Comparison of ENCODE assay signal across 23 cellular contexts in genomic region chr3:27072943-27073725, GRCh38.
DNase-seq lines count a peak whose midpoint lies in the region; ATAC-seq and TF ChIP-seq lines count a peak whose summit lies in the region.
"Had no signal": no experiment of that assay in that cellular context is flagged by ENCODE, and none has a peak within 500 bp of the region (broad histone marks: within the 10 kb centered on the region; RNA-seq: fewer than 3 reads in every experiment).

No MANE protein-coding gene starts in this region.

- no peak overlapping the region for H3K9ac ChIP-seq in HUES48 (ENCODE audit: low read depth, low read length)
- H3K9ac ChIP-seq in smooth muscle cell (ENCODE audit: low read depth) = no peak overlapping the region

- H4K20me1 ChIP-seq in smooth muscle cell (ENCODE audit: low read depth) = no peaks in the 10 kb centered on the region

- peaks cover 27% of the 10 kb centered on the region for H3K4me1 ChIP-seq in HUES48 (ENCODE audit: control insufficient read depth, insufficient read depth, low read length)
- H3K4me1 ChIP-seq in smooth muscle cell (ENCODE audit: low read depth) = peaks cover 14% of the 10 kb centered on the region
- no peaks in the 10 kb centered on the region for H3K4me1 ChIP-seq in naive thymus-derived CD4-positive, alpha-beta T cell (ENCODE audit: control insufficient read depth in 2 of 2, insufficient read depth in 2 of 2, low read length in 2 of 2)
- H3K4me1 ChIP-seq: gastroesophageal sphincter, upper lobe of left lung had no signal

- H3K4me3 Mint-ChIP-seq in WTC11 = 0 out of 2 replicates have a peak overlapping the region, but pooled peaks have one; percentile 10
- no peak overlapping the region for H3K4me3 Mint-ChIP-seq in naive thymus-derived CD4-positive, alpha-beta T cell
- H3K4me3 Mint-ChIP-seq: activated CD8-positive, alpha-beta T cell treated with anti-CD3 and anti-CD28 coated beads, Interleukin-2, amount 10 ng/mL, durations not matched to agents 7 days and 5 days; CD14-positive monocyte; naive B cell; stimulated activated memory B cell treated with anti-CD40 and anti-IgM and Interleukin-4, amounts not matched to agents 10 μg/mL and 1 μg/mL and 100 μg/mL, for 72 hours had no signal

- H3K36me3 ChIP-seq in HUES48 (ENCODE audit: control insufficient read depth, insufficient read depth, low read length) (no peaks in the 10 kb centered on the region), smooth muscle cell (ENCODE audit: low read depth) (no peaks in the 10 kb centered on the region)
- H3K36me3 ChIP-seq in naive thymus-derived CD4-positive, alpha-beta T cell (ENCODE audit: control insufficient read depth in 2 of 3, insufficient read depth in 3 of 3, low read length in 3 of 3) = no peaks in the 10 kb centered on the region
- H3K36me3 ChIP-seq: gastroesophageal sphincter, left ventricle myocardium inferior, upper lobe of left lung had no signal

- TF ChIP-seq CTCF in WTC11 (IDR thresholded peaks at IDR 0.05) = no peak
- no peak for TF ChIP-seq CTCF in smooth muscle cell (IDR thresholded peaks at IDR 0.05; ENCODE audit: borderline replicate concordance, insufficient read depth, poor library complexity, severe bottlenecking)

- no peak overlapping the region for H3K4me3 ChIP-seq in HUES48 (ENCODE audit: low read depth, low read length)
- H3K4me3 ChIP-seq in smooth muscle cell = no peak overlapping the region
- H3K4me3 ChIP-seq in naive thymus-derived CD4-positive, alpha-beta T cell (ENCODE audit: low read length) = no peak overlapping the region
- H3K4me3 ChIP-seq: gastroesophageal sphincter, left ventricle myocardium inferior, SK-N-MC, upper lobe of left lung had no signal

- peaks cover 3% of the 10 kb centered on the region; the same call in 1 of the 2 replicates for H3K36me3 Mint-ChIP-seq in WTC11
- no peaks in the 10 kb centered on the region for H3K36me3 Mint-ChIP-seq in naive thymus-derived CD4-positive, alpha-beta T cell
- H3K36me3 Mint-ChIP-seq: CD14-positive monocyte; naive B cell; stimulated activated memory B cell treated with anti-CD40 and anti-IgM and Interleukin-4, amounts not matched to agents 10 μg/mL and 1 μg/mL and 100 μg/mL, for 72 hours had no signal

- no peak for DNase-seq in WTC11 (ENCODE audit: low spot score)
- peak; percentile 86 for DNase-seq in left kidney (ENCODE audit: low read depth, low spot score)
- no peak for DNase-seq in smooth muscle cell (lab: John Stamatoyannopoulos, UW; ENCODE audit: unreplicated experiment)
- DNase-seq in NCI-H1694 (lab: John Stamatoyannopoulos, UW) = no peak
- DNase-seq in naive thymus-derived CD4-positive, alpha-beta T cell = no peak
- DNase-seq: activated CD4-positive, alpha-beta T cell treated with anti-CD3 and anti-CD28 coated beads for 1 hour; activated CD8-positive, alpha-beta T cell treated with anti-CD3 and anti-CD28 coated beads, Interleukin-2, amount 10 ng/mL, durations not matched to agents 7 days and 5 days; activated naive CD4-positive, alpha-beta T cell treated with anti-CD3 and anti-CD28 coated beads, Interleukin-2, amount 50 U/mL, for 16 hours; amniotic stem cell; hippocampal formation; KG1; left ventricle myocardium inferior; naive B cell; NCI-H1105; NCI-H2029; PC-3; upper lobe of left lung had no signal

- no peaks in the 10 kb centered on the region for H3K9me3 ChIP-seq in HUES48 (ENCODE audit: control insufficient read depth, insufficient read depth, low read length)
- H3K9me3 ChIP-seq in smooth muscle cell (replicated peaks; ENCODE audit: low read depth) = no peaks in the 10 kb centered on the region
- H3K9me3 ChIP-seq in naive thymus-derived CD4-positive, alpha-beta T cell (ENCODE audit: control insufficient read depth in 2 of 3, low read length in 3 of 3) = no peaks in the 10 kb centered on the region
- H3K9me3 ChIP-seq: gastroesophageal sphincter, left ventricle myocardium inferior, upper lobe of left lung had no signal

- H3K27ac Mint-ChIP-seq in WTC11 = peak overlapping the region; percentile 90
- no peak overlapping the region for H3K27ac Mint-ChIP-seq in naive thymus-derived CD4-positive, alpha-beta T cell
- H3K27ac Mint-ChIP-seq: activated CD8-positive, alpha-beta T cell treated with anti-CD3 and anti-CD28 coated beads, Interleukin-2, amount 10 ng/mL, durations not matched to agents 7 days and 5 days; CD14-positive monocyte; naive B cell; stimulated activated memory B cell treated with anti-CD40 and anti-IgM and Interleukin-4, amounts not matched to agents 10 μg/mL and 1 μg/mL and 100 μg/mL, for 72 hours had no signal

- intact Hi-C loops in naive thymus-derived CD4-positive, alpha-beta T cell (cut with micrococcal nuclease) = no loop called here

- H3K27me3 Mint-ChIP-seq in WTC11 (ENCODE audit: low read depth) = no peaks in the 10 kb centered on the region
- peaks cover 0 to 20% (median 7%) of the 10 kb centered on the region in 5 donors for H3K27me3 Mint-ChIP-seq in naive thymus-derived CD4-positive, alpha-beta T cell
- H3K27me3 Mint-ChIP-seq: stimulated activated memory B cell treated with anti-CD40 and anti-IgM and Interleukin-4, amounts not matched to agents 10 μg/mL and 1 μg/mL and 100 μg/mL, for 72 hours had no signal

- CTCF ChIA-PET in WTC11 (lab: Charles Lee) = interaction anchor here (1.2 kb wide), 1 partner anchor 33 kb away, joined by 3 read pairs; no protein-coding TSS in a partner anchor
- CTCF ChIA-PET in naive thymus-derived CD4-positive, alpha-beta T cell (lab: Charles Lee) = no interaction called here

- no peak overlapping the region for H3K4me2 ChIP-seq in smooth muscle cell

- no peaks in the 10 kb centered on the region for H3F3A ChIP-seq in smooth muscle cell (ENCODE audit: low read depth)

- H3K9me3 Mint-ChIP-seq in WTC11 = peaks cover 9% of the 10 kb centered on the region
- peaks cover 0 to 2% (median 0%) of the 10 kb centered on the region in 11 donors for H3K9me3 Mint-ChIP-seq in naive thymus-derived CD4-positive, alpha-beta T cell

- peaks cover 55% of the 10 kb centered on the region for H3K4me1 Mint-ChIP-seq in WTC11
- no peaks in the 10 kb centered on the region for H3K4me1 Mint-ChIP-seq in naive thymus-derived CD4-positive, alpha-beta T cell
- H3K4me1 Mint-ChIP-seq: CD14-positive monocyte; naive B cell; stimulated activated memory B cell treated with anti-CD40 and anti-IgM and Interleukin-4, amounts not matched to agents 10 μg/mL and 1 μg/mL and 100 μg/mL, for 72 hours had no signal

- peak; percentile 82 for ATAC-seq in WTC11
- no peak for ATAC-seq in naive thymus-derived CD4-positive, alpha-beta T cell
- no peak for ATAC-seq in HG02884 (IDR thresholded peaks at IDR 0.05; ENCODE audit: unreplicated experiment)
- ATAC-seq: activated CD8-positive, alpha-beta T cell treated with anti-CD3 and anti-CD28 coated beads, Interleukin-2, amount 10 ng/mL, durations not matched to agents 7 days and 5 days; gastroesophageal sphincter; PC-3; stimulated activated memory B cell treated with anti-CD40 and anti-IgM and Interleukin-4, amounts not matched to agents 10 μg/mL and 1 μg/mL and 100 μg/mL, for 72 hours had no signal

- H3K27ac ChIP-seq in HUES48 (ENCODE audit: low read depth, low read length) (peak overlapping the region; percentile 4), smooth muscle cell (ENCODE audit: low read depth) (no peak overlapping the region)
- H3K27ac ChIP-seq in naive thymus-derived CD4-positive, alpha-beta T cell (ENCODE audit: low read depth, low read length) = no peak overlapping the region
- H3K27ac ChIP-seq: gastroesophageal sphincter, left ventricle myocardium inferior, SK-N-MC, upper lobe of left lung had no signal

- H2AFZ ChIP-seq in smooth muscle cell (ENCODE audit: low read depth) = peak overlapping the region; percentile 18

- POLR2A ChIA-PET in WTC11 (lab: Charles Lee) = no interaction called here
- POLR2A ChIA-PET in naive thymus-derived CD4-positive, alpha-beta T cell (lab: Charles Lee) = no interaction called here

- no peaks in the 10 kb centered on the region for H3K79me2 ChIP-seq in smooth muscle cell (ENCODE audit: low read depth)

- WGBS in smooth muscle cell (ENCODE audit: low lambda C conversion rate) = 57% methylated on average over 6 of the region's 6 CpGs

- no peaks in the 10 kb centered on the region for H3K27me3 ChIP-seq in HUES48 (ENCODE audit: control insufficient read depth, insufficient read depth, low read length)
- no peaks in the 10 kb centered on the region for H3K27me3 ChIP-seq in smooth muscle cell (ENCODE audit: low read depth)
- H3K27me3 ChIP-seq in naive thymus-derived CD4-positive, alpha-beta T cell (ENCODE audit: control insufficient read depth in 2 of 2, insufficient read depth in 2 of 2, low read length in 2 of 2) = no peaks in the 10 kb centered on the region
- H3K27me3 ChIP-seq: gastroesophageal sphincter, upper lobe of left lung had no signal

TF ChIP-seq in WTC11, 78 proteins besides CTCF, POLR2A, EP300 and RAD21 (continues in another document):
- no peak for TF ChIP-seq KAT7 (CRISPR knock-in tag; IDR thresholded peaks at IDR 0.05; ENCODE audit: borderline replicate concordance)
- no peak for TF ChIP-seq TCF7 (CRISPR knock-in tag; IDR thresholded peaks at IDR 0.05; ENCODE audit: low read depth)
- TF ChIP-seq, protein P1, sequence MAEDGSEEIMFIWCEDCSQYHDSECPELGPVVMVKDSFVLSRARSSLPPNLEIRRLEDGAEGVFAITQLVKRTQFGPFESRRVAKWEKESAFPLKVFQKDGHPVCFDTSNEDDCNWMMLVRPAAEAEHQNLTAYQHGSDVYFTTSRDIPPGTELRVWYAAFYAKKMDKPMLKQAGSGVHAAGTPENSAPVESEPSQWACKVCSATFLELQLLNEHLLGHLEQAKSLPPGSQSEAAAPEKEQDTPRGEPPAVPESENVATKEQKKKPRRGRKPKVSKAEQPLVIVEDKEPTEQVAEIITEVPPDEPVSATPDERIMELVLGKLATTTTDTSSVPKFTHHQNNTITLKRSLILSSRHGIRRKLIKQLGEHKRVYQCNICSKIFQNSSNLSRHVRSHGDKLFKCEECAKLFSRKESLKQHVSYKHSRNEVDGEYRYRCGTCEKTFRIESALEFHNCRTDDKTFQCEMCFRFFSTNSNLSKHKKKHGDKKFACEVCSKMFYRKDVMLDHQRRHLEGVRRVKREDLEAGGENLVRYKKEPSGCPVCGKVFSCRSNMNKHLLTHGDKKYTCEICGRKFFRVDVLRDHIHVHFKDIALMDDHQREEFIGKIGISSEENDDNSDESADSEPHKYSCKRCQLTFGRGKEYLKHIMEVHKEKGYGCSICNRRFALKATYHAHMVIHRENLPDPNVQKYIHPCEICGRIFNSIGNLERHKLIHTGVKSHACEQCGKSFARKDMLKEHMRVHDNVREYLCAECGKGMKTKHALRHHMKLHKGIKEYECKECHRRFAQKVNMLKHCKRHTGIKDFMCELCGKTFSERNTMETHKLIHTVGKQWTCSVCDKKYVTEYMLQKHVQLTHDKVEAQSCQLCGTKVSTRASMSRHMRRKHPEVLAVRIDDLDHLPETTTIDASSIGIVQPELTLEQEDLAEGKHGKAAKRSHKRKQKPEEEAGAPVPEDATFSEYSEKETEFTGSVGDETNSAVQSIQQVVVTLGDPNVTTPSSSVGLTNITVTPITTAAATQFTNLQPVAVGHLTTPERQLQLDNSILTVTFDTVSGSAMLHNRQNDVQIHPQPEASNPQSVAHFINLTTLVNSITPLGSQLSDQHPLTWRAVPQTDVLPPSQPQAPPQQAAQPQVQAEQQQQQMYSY (CRISPR knock-in tag; IDR thresholded peaks at IDR 0.05) = no peak
